ENCODE assay signal across 37 cellular contexts in the genomic region with DNA sequence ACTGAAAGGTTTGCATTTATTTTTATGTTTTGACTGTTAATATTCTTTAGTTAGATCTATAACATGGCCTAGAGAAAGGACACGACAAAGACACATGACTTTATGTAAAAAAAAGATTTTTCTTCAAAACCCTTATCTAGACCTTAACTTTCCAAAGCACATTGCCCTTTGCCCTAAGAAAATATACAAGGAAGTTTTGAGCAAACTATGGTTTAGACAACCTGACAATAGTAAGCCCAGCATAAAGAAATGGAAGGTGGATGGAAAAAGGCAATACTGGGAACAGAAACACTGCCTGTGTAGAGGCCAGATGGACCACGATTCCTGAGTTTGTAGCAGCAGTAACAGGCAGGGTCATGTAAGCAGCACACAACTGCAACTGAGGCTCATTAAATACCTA.
"Had no signal": no experiment of that assay in that cellular context is flagged by ENCODE, and none has a peak within 500 bp of the region (broad histone marks: within the 10 kb centered on the region; RNA-seq: fewer than 3 reads in every experiment).

No MANE protein-coding gene starts in this region.

- H3K27ac Mint-ChIP-seq: activated B cell treated with CpG ODN at 0.5 μM for 24 hours; activated CD4-positive, alpha-beta memory T cell treated with anti-CD3 and anti-CD28 coated beads, Interleukin-2, amount 10 ng/mL, durations not matched to agents 7 days and 5 days; activated CD4-positive, alpha-beta T cell treated with anti-CD3 and anti-CD28 coated beads, Interleukin-2, amount 10 ng/mL, durations not matched to agents 24 days and 14 days; activated naive CD4-positive, alpha-beta T cell treated with anti-CD3 and anti-CD28 coated beads for 36 hours; activated naive CD4-positive, alpha-beta T cell treated with anti-CD3 and anti-CD28 coated beads, Interleukin-2, amount 50 U/mL, for 72 hours; activated naive CD8-positive, alpha-beta T cell treated with anti-CD3 and anti-CD28 coated beads for 36 hours; activated T-cell treated with anti-CD3 and anti-CD28 coated beads, Interleukin-2, amount 50 U/mL, for 72 hours; activated T-helper 1 cell treated with anti-CD3 and anti-CD28 coated beads, Interleukin-12 subunit alpha, Interleukin-12 subunit beta, Interleukin-2, Interleukin-4 antibody, amounts not matched to agents 30 ng/mL and 10 ng/mL and 1 ng/mL, durations not matched to agents 14 hours and 24 hours and 36 hours; activated T-helper 17 cell treated with anti-CD3 and anti-CD28 coated beads, Interleukin-2, amount 50 U/mL, for 72 hours; brain; T-helper 1 cell treated with Interleukin-12 subunit alpha and Interleukin-12 subunit beta and Interleukin-4 antibody, amounts not matched to agents 30 μg/mL and 1 μg/mL, for 36 hours; T-helper 2 cell treated with Interferon-gamma antibody and Interleukin-4, amounts not matched to agents 5 μg/mL and 100 μg/mL, for 36 hours had no signal

- ATAC-seq: activated naive CD4-positive, alpha-beta T cell treated with anti-CD3 and anti-CD28 coated beads, Interleukin-2, amount 50 U/mL, for 72 hours; activated T-cell treated with anti-CD3 and anti-CD28 coated beads, Interleukin-2, amount 50 U/mL, for 4 hours; activated T-cell treated with anti-CD3 and anti-CD28 coated beads, Interleukin-2, amount 50 U/mL, for 72 hours; activated T-helper 17 cell treated with anti-CD3 and anti-CD28 coated beads, Interleukin-2, amount 50 U/mL, for 72 hours had no signal

- H3K36me3 ChIP-seq: adrenal gland, cardiac muscle cell had no signal

- H3K4me3 Mint-ChIP-seq: activated B cell treated with CpG ODN at 0.5 μM for 24 hours; activated CD4-positive, alpha-beta memory T cell treated with anti-CD3 and anti-CD28 coated beads, Interleukin-2, amount 10 ng/mL, durations not matched to agents 7 days and 5 days; activated CD4-positive, alpha-beta T cell treated with anti-CD3 and anti-CD28 coated beads, Interleukin-2, amount 10 ng/mL, durations not matched to agents 24 days and 14 days; activated naive CD4-positive, alpha-beta T cell treated with anti-CD3 and anti-CD28 coated beads for 36 hours; activated naive CD8-positive, alpha-beta T cell treated with anti-CD3 and anti-CD28 coated beads for 36 hours; activated T-cell treated with anti-CD3 and anti-CD28 coated beads, Interleukin-2, amount 50 U/mL, for 4 hours; activated T-cell treated with anti-CD3 and anti-CD28 coated beads, Interleukin-2, amount 50 U/mL, for 72 hours; activated T-helper 1 cell treated with anti-CD3 and anti-CD28 coated beads, Interleukin-12 subunit alpha, Interleukin-12 subunit beta, Interleukin-2, Interleukin-4 antibody, amounts not matched to agents 30 ng/mL and 10 ng/mL and 1 ng/mL, durations not matched to agents 14 hours and 24 hours and 36 hours; activated T-helper 17 cell treated with anti-CD3 and anti-CD28 coated beads, Interleukin-2, amount 50 U/mL, for 72 hours; brain; central memory CD8-positive, alpha-beta T cell; T-helper 1 cell treated with Interleukin-12 subunit alpha and Interleukin-12 subunit beta and Interleukin-4 antibody, amounts not matched to agents 30 μg/mL and 1 μg/mL, for 36 hours; T-helper 2 cell treated with Interferon-gamma antibody and Interleukin-4, amounts not matched to agents 5 μg/mL and 100 μg/mL, for 36 hours had no signal

- H3K9me3 ChIP-seq: adrenal gland had no signal

- H3K36me3 Mint-ChIP-seq: activated naive CD8-positive, alpha-beta T cell treated with anti-CD3 and anti-CD28 coated beads for 36 hours; brain had no signal

- H3K4me3 ChIP-seq: adrenal gland, cardiac muscle cell had no signal

- H3K27me3 ChIP-seq: adrenal gland, cardiac muscle cell had no signal

- H3K27ac ChIP-seq: adrenal gland, cardiac muscle cell, VCaP had no signal

- DNase-seq: activated B cell treated with CpG ODN at 0.5 μM for 24 hours; activated CD4-positive, alpha-beta memory T cell treated with anti-CD3 and anti-CD28 coated beads, Interleukin-2, amount 10 ng/mL, durations not matched to agents 7 days and 5 days; activated CD4-positive, alpha-beta T cell treated with anti-CD3 and anti-CD28 coated beads for 4 hours; activated CD4-positive, alpha-beta T cell treated with anti-CD3 and anti-CD28 coated beads, Interleukin-2, amount 10 ng/mL, durations not matched to agents 24 days and 14 days; activated CD4-positive, alpha-beta T cell treated with anti-CD3 and anti-CD28 coated beads, Interleukin-2, amount 50 U/mL, for 1 hour; activated CD4-positive, alpha-beta T cell treated with anti-CD3 and anti-CD28 coated beads, Interleukin-2, amount 50 U/mL, for 48 hours; activated CD4-positive, CD25-positive, alpha-beta regulatory T cell treated with anti-CD3 and anti-CD28 coated beads, Interleukin-2, amount 50 U/mL, for 72 hours; activated CD8-positive, alpha-beta memory T cell treated with anti-CD3 and anti-CD28 coated beads, Interleukin-2, amount 50 U/mL, for 4 hours; activated effector memory CD4-positive, alpha-beta T cell treated with anti-CD3 and anti-CD28 coated beads, Interleukin-2, amount 50 U/mL, for 16 hours; activated gamma-delta T cell treated with Interleukin-2 at 50 U/mL for 16 hours; activated naive CD4-positive, alpha-beta T cell; activated naive CD4-positive, alpha-beta T cell treated with anti-CD3 and anti-CD28 coated beads for 36 hours; activated naive CD4-positive, alpha-beta T cell treated with anti-CD3 and anti-CD28 coated beads, Interleukin-2, amount 50 U/mL, for 16 hours; activated naive CD8-positive, alpha-beta T cell treated with anti-CD3 and anti-CD28 coated beads for 36 hours; activated T-cell treated with anti-CD3 and anti-CD28 coated beads for 4 hours; activated T-cell treated with anti-CD3 and anti-CD28 coated beads, Interleukin-2, amount 50 U/mL, for 1 hour; activated T-cell treated with anti-CD3 and anti-CD28 coated beads, Interleukin-2, amount 50 U/mL, for 4 hours; activated T-cell treated with anti-CD3 and anti-CD28 coated beads, Interleukin-2, amount 50 U/mL, for 72 hours; adrenal gland; amniotic stem cell; aorta; caudate nucleus; cerebellar nuclear complex; T-helper 2 cell; T-helper 9 cell had no signal

- H3K4me1 ChIP-seq: adrenal gland had no signal

- FAIRE-seq: astrocyte, bronchial epithelial cell, TTC549 had no signal

- H3K4me1 Mint-ChIP-seq: activated B cell treated with CpG ODN at 0.5 μM for 24 hours; activated CD4-positive, alpha-beta memory T cell treated with anti-CD3 and anti-CD28 coated beads, Interleukin-2, amount 10 ng/mL, durations not matched to agents 7 days and 5 days; activated CD4-positive, alpha-beta T cell treated with anti-CD3 and anti-CD28 coated beads, Interleukin-2, amount 10 ng/mL, durations not matched to agents 24 days and 14 days; activated naive CD8-positive, alpha-beta T cell treated with anti-CD3 and anti-CD28 coated beads for 36 hours; activated T-helper 17 cell treated with anti-CD3 and anti-CD28 coated beads, Interleukin-2, amount 50 U/mL, for 72 hours; brain; central memory CD8-positive, alpha-beta T cell had no signal

- H3K27me3 Mint-ChIP-seq: activated B cell treated with CpG ODN at 0.5 μM for 24 hours; activated CD4-positive, alpha-beta memory T cell treated with anti-CD3 and anti-CD28 coated beads, Interleukin-2, amount 10 ng/mL, durations not matched to agents 7 days and 5 days; activated CD4-positive, alpha-beta T cell treated with anti-CD3 and anti-CD28 coated beads, Interleukin-2, amount 10 ng/mL, durations not matched to agents 24 days and 14 days; activated naive CD8-positive, alpha-beta T cell treated with anti-CD3 and anti-CD28 coated beads for 36 hours; activated T-helper 17 cell treated with anti-CD3 and anti-CD28 coated beads, Interleukin-2, amount 50 U/mL, for 72 hours; central memory CD8-positive, alpha-beta T cell had no signal
